In genomic region chr14:96434040-96434439, GRCh38 we compare ENCODE assay signal across 18 cellular contexts.
"Had no signal": no experiment of that assay in that cellular context is flagged by ENCODE, and none has a peak within 500 bp of the region (broad histone marks: within the 10 kb centered on the region; RNA-seq: fewer than 3 reads in every experiment).

No MANE protein-coding gene starts in this region.

- DNase-seq: colonic mucosa; effector CD4-positive, alpha-beta T cell; endodermal cell; heart left ventricle; hypothalamus; kidney glomerular epithelial cell; naive thymus-derived CD4-positive, alpha-beta T cell; nephron progenitor cell; small intestine; stimulated activated CD4-positive, alpha-beta T cell treated with anti-CD3 and anti-CD28 coated beads, Interleukin-12 subunit alpha, Interleukin-12 subunit beta, amount 100 ng/mL, for 4 hours; stimulated activated naive CD8-positive, alpha-beta T cell treated with anti-CD3 and anti-CD28 coated beads, Interleukin-15, Interleukin-2, amounts not matched to agents 100 U/mL and 50 U/mL, for 24 hours; thyroid gland; upper lobe of right lung had no signal

- H3K9me3 ChIP-seq: colonic mucosa, heart left ventricle, suprapubic skin, thyroid gland, upper lobe of right lung, vagina had no signal

- FAIRE-seq: endothelial cell of umbilical vein, frontal cortex, islet of Langerhans, small intestine had no signal

- H3K27ac ChIP-seq: colonic mucosa, heart left ventricle, suprapubic skin, thyroid gland, upper lobe of right lung, vagina had no signal

- H3K27ac Mint-ChIP-seq: endodermal cell; naive thymus-derived CD4-positive, alpha-beta T cell; nephron progenitor cell had no signal

- H3K4me3 Mint-ChIP-seq: endodermal cell; naive thymus-derived CD4-positive, alpha-beta T cell; nephron progenitor cell had no signal

- ATAC-seq: heart left ventricle; naive thymus-derived CD4-positive, alpha-beta T cell; stimulated activated naive CD8-positive, alpha-beta T cell treated with anti-CD3 and anti-CD28 coated beads, Interleukin-15, Interleukin-2, amounts not matched to agents 100 U/mL and 50 U/mL, for 24 hours; upper lobe of right lung had no signal

- H3K36me3 Mint-ChIP-seq: naive thymus-derived CD4-positive, alpha-beta T cell had no signal

- H3K4me3 ChIP-seq: colonic mucosa, heart left ventricle, suprapubic skin, thyroid gland, upper lobe of right lung, vagina had no signal

- H3K27me3 ChIP-seq: colonic mucosa, suprapubic skin, thyroid gland, upper lobe of right lung, vagina had no signal

- H3K4me1 Mint-ChIP-seq: endodermal cell; naive thymus-derived CD4-positive, alpha-beta T cell had no signal

- H3K36me3 ChIP-seq: colonic mucosa, heart left ventricle, suprapubic skin, thyroid gland, upper lobe of right lung, vagina had no signal

- H3K9me3 Mint-ChIP-seq: endodermal cell; naive thymus-derived CD4-positive, alpha-beta T cell had no signal

- H3K4me1 ChIP-seq: colonic mucosa, heart left ventricle, suprapubic skin, thyroid gland, upper lobe of right lung, vagina had no signal
